Comparison of ENCODE assay signal across 1 cellular context in the genomic region with DNA sequence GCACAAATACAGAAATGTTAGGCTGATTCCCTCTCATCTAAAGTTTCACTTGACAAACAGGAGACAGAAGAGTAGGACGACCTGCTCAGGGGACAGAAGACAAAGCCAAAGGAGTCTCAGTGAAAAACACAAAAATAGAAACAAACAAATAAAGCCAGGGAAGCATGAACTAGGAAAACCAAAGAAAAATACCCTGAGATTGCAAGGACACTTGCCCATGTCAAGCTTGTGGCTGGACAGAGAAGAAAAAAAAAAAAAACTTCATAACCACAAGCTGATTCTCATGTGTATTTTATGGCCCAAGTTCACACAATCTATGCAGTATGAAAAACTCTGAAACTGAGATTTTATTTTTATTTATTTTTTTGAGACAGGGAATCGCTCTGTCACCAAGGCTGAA.
TF ChIP-seq lines count a peak whose summit lies in the region.

No MANE protein-coding gene starts in this region.

TF ChIP-seq in H1, 55 proteins besides CTCF, POLR2A, EP300 and RAD21 (continued from another document):
- TF ChIP-seq, protein P1, sequence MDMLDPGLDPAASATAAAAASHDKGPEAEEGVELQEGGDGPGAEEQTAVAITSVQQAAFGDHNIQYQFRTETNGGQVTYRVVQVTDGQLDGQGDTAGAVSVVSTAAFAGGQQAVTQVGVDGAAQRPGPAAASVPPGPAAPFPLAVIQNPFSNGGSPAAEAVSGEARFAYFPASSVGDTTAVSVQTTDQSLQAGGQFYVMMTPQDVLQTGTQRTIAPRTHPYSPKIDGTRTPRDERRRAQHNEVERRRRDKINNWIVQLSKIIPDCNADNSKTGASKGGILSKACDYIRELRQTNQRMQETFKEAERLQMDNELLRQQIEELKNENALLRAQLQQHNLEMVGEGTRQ (IDR thresholded peaks at IDR 0.05; ENCODE audit: low read length), result no peak
TF ChIP-seq in H1: peak in this region for 0.
